ENCODE assay signal across 1 cellular context in the genomic region with DNA sequence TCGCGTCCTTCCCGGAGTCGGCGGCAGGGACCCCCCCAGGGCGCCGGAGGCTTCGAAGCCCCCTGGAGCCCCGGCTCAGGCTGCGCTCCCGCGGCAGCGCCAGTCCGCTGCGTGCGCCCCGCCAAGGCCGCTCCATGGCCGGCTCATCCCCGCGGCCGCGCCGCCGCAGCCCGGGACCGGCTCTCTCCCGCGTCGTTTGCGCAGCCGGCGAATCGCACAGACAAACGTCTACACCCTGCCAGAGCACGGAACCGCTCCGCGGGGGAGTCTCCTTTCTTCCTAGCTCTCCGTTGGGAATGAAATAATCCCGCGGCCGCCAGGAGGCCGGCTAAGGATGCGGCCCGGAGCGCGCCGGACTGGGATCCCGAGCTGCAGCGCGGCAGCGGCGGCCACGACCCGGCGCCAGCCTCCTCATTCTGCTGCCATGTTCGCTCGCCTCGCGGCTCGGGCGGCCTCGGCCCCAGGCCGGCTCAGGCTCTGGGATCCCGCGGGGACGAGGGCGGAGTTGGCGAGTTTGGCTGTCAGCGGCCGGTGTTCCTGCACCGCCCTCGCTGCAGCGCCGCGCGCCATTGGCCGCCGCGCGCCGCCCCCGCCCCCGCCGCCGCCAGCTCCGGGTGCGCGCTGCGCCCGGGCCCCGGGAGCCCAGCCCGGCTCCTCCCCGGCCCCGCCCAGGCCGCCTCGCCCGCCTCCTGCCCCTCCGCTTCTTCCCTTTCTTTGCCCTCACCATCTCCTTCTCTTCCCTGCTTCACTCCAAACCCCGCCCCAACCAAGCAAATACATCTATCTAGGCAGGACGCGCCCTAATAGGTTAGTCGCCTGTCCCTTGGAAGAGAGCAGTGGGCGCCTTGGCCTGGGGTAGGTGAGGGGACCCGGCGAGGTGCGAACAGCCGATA.
TF ChIP-seq lines count a peak whose summit lies in the region.

GFOD1 (minus strand) TSS at position 479 of the 893 bp plus-strand sequence. CDS start 710 bp downstream, outside the sequence.

TF ChIP-seq in A549, 52 proteins besides CTCF, POLR2A, EP300 and RAD21 (continued from another document):
- TF ChIP-seq, protein P1, sequence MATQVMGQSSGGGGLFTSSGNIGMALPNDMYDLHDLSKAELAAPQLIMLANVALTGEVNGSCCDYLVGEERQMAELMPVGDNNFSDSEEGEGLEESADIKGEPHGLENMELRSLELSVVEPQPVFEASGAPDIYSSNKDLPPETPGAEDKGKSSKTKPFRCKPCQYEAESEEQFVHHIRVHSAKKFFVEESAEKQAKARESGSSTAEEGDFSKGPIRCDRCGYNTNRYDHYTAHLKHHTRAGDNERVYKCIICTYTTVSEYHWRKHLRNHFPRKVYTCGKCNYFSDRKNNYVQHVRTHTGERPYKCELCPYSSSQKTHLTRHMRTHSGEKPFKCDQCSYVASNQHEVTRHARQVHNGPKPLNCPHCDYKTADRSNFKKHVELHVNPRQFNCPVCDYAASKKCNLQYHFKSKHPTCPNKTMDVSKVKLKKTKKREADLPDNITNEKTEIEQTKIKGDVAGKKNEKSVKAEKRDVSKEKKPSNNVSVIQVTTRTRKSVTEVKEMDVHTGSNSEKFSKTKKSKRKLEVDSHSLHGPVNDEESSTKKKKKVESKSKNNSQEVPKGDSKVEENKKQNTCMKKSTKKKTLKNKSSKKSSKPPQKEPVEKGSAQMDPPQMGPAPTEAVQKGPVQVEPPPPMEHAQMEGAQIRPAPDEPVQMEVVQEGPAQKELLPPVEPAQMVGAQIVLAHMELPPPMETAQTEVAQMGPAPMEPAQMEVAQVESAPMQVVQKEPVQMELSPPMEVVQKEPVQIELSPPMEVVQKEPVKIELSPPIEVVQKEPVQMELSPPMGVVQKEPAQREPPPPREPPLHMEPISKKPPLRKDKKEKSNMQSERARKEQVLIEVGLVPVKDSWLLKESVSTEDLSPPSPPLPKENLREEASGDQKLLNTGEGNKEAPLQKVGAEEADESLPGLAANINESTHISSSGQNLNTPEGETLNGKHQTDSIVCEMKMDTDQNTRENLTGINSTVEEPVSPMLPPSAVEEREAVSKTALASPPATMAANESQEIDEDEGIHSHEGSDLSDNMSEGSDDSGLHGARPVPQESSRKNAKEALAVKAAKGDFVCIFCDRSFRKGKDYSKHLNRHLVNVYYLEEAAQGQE (IDR thresholded peaks at IDR 0.05) = no peak
- TF ChIP-seq NPAS2 (CRISPR knock-in tag; IDR thresholded peaks at IDR 0.05; ENCODE audit: borderline replicate concordance) (no peak), SMC3 (IDR thresholded peaks at IDR 0.05) (no peak; the same call in 2 of the 3 replicates), EHF (CRISPR knock-in tag; IDR thresholded peaks at IDR 0.05) (no peak), POLR2AphosphoS2 (conservative IDR thresholded peaks at IDR 0.05; ENCODE audit: low read length) (no peak), CEBPB (IDR thresholded peaks at IDR 0.05) (no peak)
